Comparison of ENCODE assay signal across 8 cellular contexts in genomic region chr7:149741629-149742028, GRCh38. TPM values are rescaled to one million over a fixed set of nuclear protein-coding genes. Genes with fewer than 3 reads are reported as not detected.
DNase-seq lines count a peak whose midpoint lies in the region; ATAC-seq lines count a peak whose summit lies in the region.
"Had no signal": no experiment of that assay in that cellular context is flagged by ENCODE, and none has a peak within 500 bp of the region (broad histone marks: within the 10 kb centered on the region; RNA-seq: fewer than 3 reads in every experiment).

No MANE protein-coding gene starts in this region.

- peak overlapping the region; percentile 14 for H3K4me3 ChIP-seq in mononuclear cell (ENCODE audit: low read length)

- ATAC-seq in GM21515 (IDR thresholded peaks at IDR 0.05; ENCODE audit: unreplicated experiment), result no peak
- ATAC-seq in GM18511 (IDR thresholded peaks at IDR 0.05; ENCODE audit: unreplicated experiment), result no peak

- H3K9me3 ChIP-seq in ES-I3 (ENCODE audit: control insufficient read depth, insufficient read depth, low read length) (no peaks in the 10 kb centered on the region), mononuclear cell (ENCODE audit: low read depth, low read length) (no peaks in the 10 kb centered on the region)

- peak overlapping the region; percentile 71; the same call in 1 of the 2 replicates for H3K9ac ChIP-seq in ES-I3 (ENCODE audit: low read depth, low read length)

- peak; percentile 53 for DNase-seq in NAMALWA (ENCODE audit: low spot score)
- DNase-seq in astrocyte of the hippocampus (ENCODE audit: low read depth, low spot score), result peak; percentile 35
- DNase-seq in stimulated activated CD4-positive, alpha-beta T cell treated with anti-CD3 and anti-CD28 coated beads, Interleukin-2, amount 100 ng/mL, for 48 hours, result no peak

- H3K36me3 ChIP-seq in ES-I3 (ENCODE audit: insufficient read depth, low read length), result no peaks in the 10 kb centered on the region

- H3K4me1 ChIP-seq in ES-I3 (ENCODE audit: insufficient read depth, low read length), result 0 out of 2 replicates have a peak, but pooled peaks cover 3% of the 10 kb centered on the region
- H3K4me1 ChIP-seq in mononuclear cell (ENCODE audit: insufficient read depth, low read length), result peaks cover 10% of the 10 kb centered on the region

- H3K27me3 ChIP-seq in mononuclear cell (ENCODE audit: insufficient read depth, low read length), result peaks cover 15% of the 10 kb centered on the region

RNA-seq across cellular contexts. Expression of gene ZNF467, which starts 31.8 kb away (rescaled TPM):
- 6.8 TPM for total RNA-seq in mononuclear cell
- total RNA-seq: T-helper 1 cell treated with Interleukin-12 subunit alpha and Interleukin-12 subunit beta and Interleukin-4 antibody, amounts not matched to agents 30 ng/mL and 1 ng/mL, for 36 hours had no signal

Comparison
In these comparisons a context has a peak if more than half of its experiments do, and no peak if none do; other contexts are left out.
1. DNase-seq: peak in NAMALWA (single experiment) and astrocyte of the hippocampus (single experiment); none in stimulated activated CD4-positive, alpha-beta T cell treated with anti-CD3 and anti-CD28 coated beads, Interleukin-2, amount 100 ng/mL, for 48 hours (0 of 2).